In the genomic region with DNA sequence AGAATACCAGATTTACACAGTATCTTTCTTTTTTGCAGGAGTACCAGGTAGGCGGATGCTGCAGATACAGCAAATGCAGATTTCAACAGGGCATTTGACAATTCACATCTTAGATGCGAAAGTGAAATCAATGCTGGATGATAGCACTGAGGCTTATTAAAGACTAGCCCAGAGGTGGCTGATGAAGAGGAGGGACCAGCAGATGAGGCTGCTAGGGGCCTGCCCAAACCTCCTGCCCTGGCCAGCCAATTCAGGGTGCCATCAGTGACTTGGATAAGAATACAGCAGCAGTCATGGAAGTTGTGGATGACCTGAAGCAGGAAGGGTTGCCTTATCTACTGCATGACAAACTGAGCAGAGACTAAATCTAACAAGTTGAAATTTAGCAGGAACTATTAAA, we compare ENCODE assay signal across 1 cellular context.
A peak's percentile ranks its signal among the peaks of the same experiment; 100 is the strongest.
TF ChIP-seq lines count a peak whose summit lies in the region.

No MANE protein-coding gene starts in this region.

TF ChIP-seq in HepG2, 621 proteins besides CTCF, POLR2A, EP300 and RAD21:
- TF ChIP-seq, protein P1, sequence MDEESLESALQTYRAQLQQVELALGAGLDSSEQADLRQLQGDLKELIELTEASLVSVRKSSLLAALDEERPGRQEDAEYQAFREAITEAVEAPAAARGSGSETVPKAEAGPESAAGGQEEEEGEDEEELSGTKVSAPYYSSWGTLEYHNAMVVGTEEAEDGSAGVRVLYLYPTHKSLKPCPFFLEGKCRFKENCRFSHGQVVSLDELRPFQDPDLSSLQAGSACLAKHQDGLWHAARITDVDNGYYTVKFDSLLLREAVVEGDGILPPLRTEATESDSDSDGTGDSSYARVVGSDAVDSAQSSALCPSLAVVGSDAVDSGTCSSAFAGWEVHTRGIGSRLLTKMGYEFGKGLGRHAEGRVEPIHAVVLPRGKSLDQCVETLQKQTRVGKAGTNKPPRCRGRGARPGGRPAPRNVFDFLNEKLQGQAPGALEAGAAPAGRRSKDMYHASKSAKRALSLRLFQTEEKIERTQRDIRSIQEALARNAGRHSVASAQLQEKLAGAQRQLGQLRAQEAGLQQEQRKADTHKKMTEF (CRISPR knock-in tag; IDR thresholded peaks at IDR 0.05) = no peak
- TF ChIP-seq ZNF780A (CRISPR knock-in tag; IDR thresholded peaks at IDR 0.05) (peak; percentile 98), BCL6 (CRISPR knock-in tag; IDR thresholded peaks at IDR 0.05) (no peak), ZFP36 (IDR thresholded peaks at IDR 0.05; ENCODE audit: borderline replicate concordance, low read depth, low read length, partially characterized antibody) (peak; percentile 63), TGIF2 (CRISPR knock-in tag; IDR thresholded peaks at IDR 0.05) (no peak), CSRNP2 (CRISPR knock-in tag; conservative IDR thresholded peaks at IDR 0.05; ENCODE audit: low read depth) (no peak)
